Comparison of ENCODE assay signal across 8 cellular contexts in the genomic region with DNA sequence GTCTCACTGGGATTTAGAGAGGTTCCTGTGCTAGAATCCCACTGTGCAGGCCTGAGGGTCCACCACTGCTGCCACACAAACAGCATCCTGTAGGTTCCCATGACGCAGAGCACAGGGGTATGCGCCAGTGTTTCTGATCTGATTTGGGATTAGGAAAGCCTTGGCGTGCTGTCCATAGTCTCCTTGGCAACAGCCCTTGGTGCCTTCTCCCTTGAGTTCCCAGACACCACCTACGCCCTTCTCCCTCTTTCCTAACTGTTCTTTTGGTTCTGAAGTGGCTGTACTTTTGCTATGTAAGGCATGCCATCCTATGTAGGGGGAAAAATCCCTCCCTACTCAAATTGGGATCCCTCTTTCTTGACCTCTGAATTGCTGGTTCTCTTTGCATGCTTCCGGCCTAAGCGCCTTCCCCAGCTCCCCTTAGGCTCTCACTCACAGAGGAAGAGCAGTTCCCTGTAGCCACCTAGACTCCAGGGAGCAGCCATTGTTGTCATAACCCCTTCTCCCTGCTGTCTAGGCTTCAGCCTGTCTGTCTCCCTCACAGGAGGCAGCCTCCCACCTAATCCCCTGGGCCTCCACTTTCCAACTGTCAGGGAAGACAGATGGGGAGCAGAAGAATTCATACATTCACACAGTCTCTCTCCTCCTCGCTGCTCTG. TPM values are rescaled to one million over a fixed set of nuclear protein-coding genes. Genes with fewer than 3 reads are reported as not detected.
DNase-seq lines count a peak whose midpoint lies in the region; ATAC-seq, FAIRE-seq and TF ChIP-seq lines count a peak whose summit lies in the region.

No MANE protein-coding gene starts in this region.

- no peak for FAIRE-seq in astrocyte (lab: Jason Lieb, UNC)

- H3K79me2 ChIP-seq in astrocyte (ENCODE audit: insufficient read depth, low read length), result no peaks in the 10 kb centered on the region

- H3K9me3 Mint-ChIP-seq in astrocyte (ENCODE audit: unreplicated experiment) (peaks cover 4% of the 10 kb centered on the region), osteocyte (ENCODE audit: unreplicated experiment) (no peaks in the 10 kb centered on the region), HFFc6 (no peaks in the 10 kb centered on the region)

- H3K36me3 ChIP-seq in astrocyte (ENCODE audit: insufficient read depth, low read length), result no peaks in the 10 kb centered on the region

- H3K27ac ChIP-seq in astrocyte (ENCODE audit: low read depth, low read length), result no peak overlapping the region

- no peaks in the 10 kb centered on the region for H3K9me3 ChIP-seq in astrocyte (ENCODE audit: insufficient read depth, low read depth, low read length)

- H3K4me1 ChIP-seq in astrocyte (ENCODE audit: insufficient read depth, low read length), result no peaks in the 10 kb centered on the region

- H3K4me3 Mint-ChIP-seq in astrocyte (ENCODE audit: unreplicated experiment) (peak overlapping the region; percentile 36), osteocyte (ENCODE audit: unreplicated experiment) (no peak overlapping the region), HFFc6 (no peak overlapping the region)

- peak; percentile 25 for ATAC-seq in GM18909 (IDR thresholded peaks at IDR 0.05; ENCODE audit: poor library complexity, unreplicated experiment)
- peak; percentile 37 for ATAC-seq in HG02938 (IDR thresholded peaks at IDR 0.05; ENCODE audit: unreplicated experiment)
- no peak for ATAC-seq in left lobe of liver

- H3K27me3 Mint-ChIP-seq in astrocyte (ENCODE audit: low read depth, unreplicated experiment) (no peaks in the 10 kb centered on the region), osteocyte (ENCODE audit: unreplicated experiment) (no peaks in the 10 kb centered on the region), HFFc6 (ENCODE audit: insufficient read depth) (no peaks in the 10 kb centered on the region; the same call in none of the 2 replicates)

- no peak for DNase-seq in astrocyte (ENCODE audit: low read depth)
- no peak for DNase-seq in osteocyte (ENCODE audit: extremely low spot score, unreplicated experiment)
- no peak for DNase-seq in NCI-H2029 treated with DMSO at 0.1 percent for 48 hours (lab: John Stamatoyannopoulos, UW)
- no peak for DNase-seq in activated effector memory CD4-positive, alpha-beta T cell treated with Interleukin-2 at 50 U/mL for 16 hours
- no peak for DNase-seq in HFFc6
- no peak for DNase-seq in left lobe of liver (ENCODE audit: low spot score)

- no peak for TF ChIP-seq CTCF in astrocyte (IDR thresholded peaks at IDR 0.05; ENCODE audit: insufficient read depth, low read depth, low read length)
- no peak for TF ChIP-seq CTCF in osteocyte (IDR thresholded peaks at IDR 0.05)
- TF ChIP-seq CTCF in HFFc6 (IDR thresholded peaks at IDR 0.05), result no peak

- peaks cover 11% of the 10 kb centered on the region for H3K4me1 Mint-ChIP-seq in astrocyte (ENCODE audit: low read depth, unreplicated experiment)
- peaks cover 27% of the 10 kb centered on the region for H3K4me1 Mint-ChIP-seq in osteocyte (ENCODE audit: unreplicated experiment)
- 0 out of 2 replicates have a peak, but pooled peaks cover 6% of the 10 kb centered on the region for H3K4me1 Mint-ChIP-seq in HFFc6 (ENCODE audit: low read depth)

- no peak overlapping the region for H3K4me3 ChIP-seq in astrocyte (ENCODE audit: insufficient read depth, low read depth, low read length)

- no peaks in the 10 kb centered on the region for H4K20me1 ChIP-seq in astrocyte (ENCODE audit: insufficient read depth, low read length)

- no peak overlapping the region for H3K27ac Mint-ChIP-seq in astrocyte (ENCODE audit: unreplicated experiment)
- H3K27ac Mint-ChIP-seq in osteocyte (ENCODE audit: unreplicated experiment), result peak overlapping the region; percentile 58
- H3K27ac Mint-ChIP-seq in HFFc6, result no peak overlapping the region

- no peaks in the 10 kb centered on the region for H3K27me3 ChIP-seq in astrocyte (ENCODE audit: insufficient read depth, low read length)

- peak overlapping the region; percentile 65 for H2AFZ ChIP-seq in astrocyte (ENCODE audit: low read depth, low read length)

- H3K36me3 Mint-ChIP-seq in astrocyte (ENCODE audit: low read depth, unreplicated experiment), result no peaks in the 10 kb centered on the region
- H3K36me3 Mint-ChIP-seq in osteocyte (ENCODE audit: unreplicated experiment), result no peaks in the 10 kb centered on the region
- no peaks in the 10 kb centered on the region for H3K36me3 Mint-ChIP-seq in HFFc6 (ENCODE audit: low read depth)

- peak overlapping the region; percentile 29 for H3K4me2 ChIP-seq in astrocyte (ENCODE audit: low read length)

- H3K9ac ChIP-seq in astrocyte (ENCODE audit: low read length), result no peak overlapping the region

RNA-seq across cellular contexts. Expression of gene RIC8B, which starts 14.8 kb away (rescaled TPM):
- total RNA-seq in astrocyte (16.1 and 19.7 TPM in 2 replicates), osteocyte (15.0 and 17.0 TPM in 2 replicates), left lobe of liver (9.6 TPM)
- total RNA-seq in HFFc6 (2021; fragmentation: NEBNext Ultra II Directional; extraction: Animal tissue kit (Norgen Biotek cat#: 25700)), result 10 to 100 TPM in 4 of 6 experiments, 1 to 10 TPM in 2; 8.0 to 12.0 (median 10.2) TPM
